In genomic region chr4:169080970-169081369, GRCh38 we compare ENCODE assay signal across 9 cellular contexts.
DNase-seq lines count a peak whose midpoint lies in the region; ATAC-seq and TF ChIP-seq lines count a peak whose summit lies in the region.
"Had no signal": no experiment of that assay in that cellular context is flagged by ENCODE, and none has a peak within 500 bp of the region (broad histone marks: within the 10 kb centered on the region; RNA-seq: fewer than 3 reads in every experiment).

No MANE protein-coding gene starts in this region.

- in situ Hi-C loops in IMR-90 (cut with MboI; ENCODE audit: low sequenced_read_pairs) (no loop called here), G401 (cut with HindIII; ENCODE audit: low sequenced_read_pairs) (no loop called here)

- H3K18ac ChIP-seq in IMR-90 (ENCODE audit: low read depth, low read length): no peak overlapping the region

- H4K8ac ChIP-seq in IMR-90 (ENCODE audit: low read depth in 2 of 2, low read length in 2 of 2): no peak overlapping the region

- H3K27ac Mint-ChIP-seq in naive thymus-derived CD4-positive, alpha-beta T cell: no peak overlapping the region

- H3K4me1 Mint-ChIP-seq in naive thymus-derived CD4-positive, alpha-beta T cell: peaks cover 8 to 20% (median 14%) of the 10 kb centered on the region in 7 donors

- no peak overlapping the region for H3K4me3 ChIP-seq in IMR-90 (ENCODE audit: insufficient read depth, low read depth, low read length)
- peak overlapping the region; percentile 26 for H3K4me3 ChIP-seq in psoas muscle
- H3K4me3 ChIP-seq in naive thymus-derived CD4-positive, alpha-beta T cell (ENCODE audit: low read length): no peak overlapping the region

- BruUV-seq in IMR-90 (replicated peaks; lab: Mats Ljungman, UMichigan): no TSS peak

- H2BK15ac ChIP-seq in IMR-90 (ENCODE audit: low read depth, low read length): no peak overlapping the region

- H3K36me3 Mint-ChIP-seq in naive thymus-derived CD4-positive, alpha-beta T cell: no peaks in the 10 kb centered on the region

- H3K56ac ChIP-seq in IMR-90 (ENCODE audit: extremely low read depth, insufficient read depth, low read length): no peak overlapping the region

- TF ChIP-seq POLR2A in IMR-90 (IDR thresholded peaks at IDR 0.05; ENCODE audit: low read depth, low read length) (no peak), erythroblast (IDR thresholded peaks at IDR 0.05; ENCODE audit: low read length) (no peak)

- no CpG with 5 or more reads among the region's 2 CpGs for WGBS in IMR-90 (ENCODE audit: extremely low coverage in 2 of 2, insufficient read length in 1 of 2), 2 experiments
- WGBS in psoas muscle, 3 donors: 6 to 14% (median 9%) methylated on average over 2 of the region's 2 CpGs

- H3K27me3 Mint-ChIP-seq in naive thymus-derived CD4-positive, alpha-beta T cell: peaks cover 0 to 18% (median 6%) of the 10 kb centered on the region in 5 donors

- no peak overlapping the region for H3K4me2 ChIP-seq in IMR-90 (ENCODE audit: low read depth, low read length)

- no peak overlapping the region for H2AK5ac ChIP-seq in IMR-90 (ENCODE audit: low read depth, low read length)

- no peaks in the 10 kb centered on the region for H4K20me1 ChIP-seq in IMR-90 (ENCODE audit: insufficient read depth, low read length)

- H3K9me3 ChIP-seq in IMR-90 (ENCODE audit: control insufficient read depth, insufficient read depth, low read length): no peaks in the 10 kb centered on the region
- H3K9me3 ChIP-seq in psoas muscle: no peaks in the 10 kb centered on the region
- no peaks in the 10 kb centered on the region for H3K9me3 ChIP-seq in naive thymus-derived CD4-positive, alpha-beta T cell (ENCODE audit: control insufficient read depth in 2 of 3, low read length in 3 of 3)

- ATAC-seq in GM18511 (IDR thresholded peaks at IDR 0.05; ENCODE audit: unreplicated experiment) (peak; percentile 2), IMR-90 (ENCODE audit: low read depth) (peak; percentile 29; the same call in 1 of the 2 replicates), psoas muscle (peak in 3 of 4 donors; percentile 40 to 64 (median 62))
- no peak for ATAC-seq in naive thymus-derived CD4-positive, alpha-beta T cell

- peaks cover 0 to 5% (median 0%) of the 10 kb centered on the region in 11 donors for H3K9me3 Mint-ChIP-seq in naive thymus-derived CD4-positive, alpha-beta T cell

- no peaks in the 10 kb centered on the region; a peak in 1 of 4 replicates for H3K79me1 ChIP-seq in IMR-90 (ENCODE audit: low read depth in 1 of 2, low read length in 2 of 2)

- no peak overlapping the region for H2BK5ac ChIP-seq in IMR-90 (ENCODE audit: low read depth, low read length, poor library complexity, severe bottlenecking)

- no peak overlapping the region for H2BK20ac ChIP-seq in IMR-90 (ENCODE audit: low read depth, low read length)

- CTCF ChIA-PET in IMR-90 (lab: Yijun Ruan, JAX): interaction anchor here (0.6 kb wide), 1 partner anchor 549 kb away, joined by 6 read pairs; no protein-coding TSS in a partner anchor
- CTCF ChIA-PET in naive thymus-derived CD4-positive, alpha-beta T cell (lab: Charles Lee): no interaction called here

- TF ChIP-seq CTCF in IMR-90 (conservative IDR thresholded peaks at IDR 0.05; ENCODE audit: low read depth, low read length) (no peak), psoas muscle (IDR thresholded peaks at IDR 0.05) (no peak)

- POLR2A ChIA-PET in IMR-90 (lab: Charles Lee; ENCODE audit: unreplicated experiment): interaction anchor here (0.6 kb wide), 1 partner anchor 227 kb away, joined by 3 read pairs; no protein-coding TSS in a partner anchor
- POLR2A ChIA-PET in naive thymus-derived CD4-positive, alpha-beta T cell (lab: Charles Lee): no interaction called here

- H2AK9ac ChIP-seq in IMR-90 (replicated peaks; ENCODE audit: low read depth, low read length, poor library complexity): no peak overlapping the region

- H3K27me3 ChIP-seq in IMR-90 (ENCODE audit: control insufficient read depth, insufficient read depth, low read length): no peaks in the 10 kb centered on the region
- no peaks in the 10 kb centered on the region for H3K27me3 ChIP-seq in psoas muscle (ENCODE audit: insufficient read depth in 3 of 3, low read length in 2 of 3)
- H3K27me3 ChIP-seq in naive thymus-derived CD4-positive, alpha-beta T cell (ENCODE audit: control insufficient read depth in 2 of 2, insufficient read depth in 2 of 2, low read length in 2 of 2): no peaks in the 10 kb centered on the region

- H3K27ac ChIP-seq in IMR-90 (ENCODE audit: insufficient read depth, low read length) (no peak overlapping the region), psoas muscle (peak overlapping the region; percentile 47)
- H3K27ac ChIP-seq in naive thymus-derived CD4-positive, alpha-beta T cell (ENCODE audit: low read depth, low read length): no peak overlapping the region

- TF ChIP-seq RAD21 in IMR-90 (IDR thresholded peaks at IDR 0.05; ENCODE audit: low read length): no peak

- intact Hi-C loops in IMR-90 (cut with micrococcal nuclease): no loop called here
- intact Hi-C loops in psoas muscle (cut with DNase I): no loop called here
- intact Hi-C loops in naive thymus-derived CD4-positive, alpha-beta T cell (cut with micrococcal nuclease): no loop called here

- H4K91ac ChIP-seq in IMR-90 (ENCODE audit: insufficient read depth, low read depth, low read length): no peak overlapping the region

- no peak overlapping the region for H3K14ac ChIP-seq in IMR-90 (replicated peaks; ENCODE audit: low read depth, low read length)

- no peak overlapping the region for H4K5ac ChIP-seq in IMR-90 (ENCODE audit: low read depth, low read length)

- no peak overlapping the region for H3K23ac ChIP-seq in IMR-90 (ENCODE audit: low read depth, low read length)

- dilution Hi-C loops in IMR-90 (cut with HindIII; ENCODE audit: low sequenced_read_pairs, unreplicated experiment): no loop called here

- peak overlapping the region in 3 of 10 donors; percentile 25 to 41 (median 38) for H3K4me3 Mint-ChIP-seq in naive thymus-derived CD4-positive, alpha-beta T cell

- no peak overlapping the region for H3K4ac ChIP-seq in IMR-90 (ENCODE audit: low read depth, low read length)

- no peaks in the 10 kb centered on the region; the same call in 1 of the 2 replicates for H3K9me1 ChIP-seq in IMR-90 (ENCODE audit: insufficient read depth, low read length)

- H3K9ac ChIP-seq in IMR-90 (ENCODE audit: low read depth, low read length): no peak overlapping the region

- no peak overlapping the region for H2BK120ac ChIP-seq in IMR-90 (ENCODE audit: low read depth, low read length)

- H2AFZ ChIP-seq in IMR-90 (replicated peaks; ENCODE audit: low read length, poor library complexity): no peak overlapping the region

- H3K36me3 ChIP-seq in IMR-90 (ENCODE audit: control insufficient read depth, insufficient read depth, low read length) (0 out of 2 replicates have a peak, but pooled peaks cover 1% of the 10 kb centered on the region), psoas muscle (ENCODE audit: insufficient read depth in 1 of 2, low read depth in 1 of 2) (peaks cover 0 to 2% of the 10 kb centered on the region in 2 donors)
- H3K36me3 ChIP-seq in naive thymus-derived CD4-positive, alpha-beta T cell (ENCODE audit: control insufficient read depth in 2 of 3, insufficient read depth in 3 of 3, low read length in 3 of 3): no peaks in the 10 kb centered on the region

- DNase-seq in IMR-90 (peak; percentile 57), fibroblast of gingiva (ENCODE audit: low read depth) (peak; percentile 78), psoas muscle (no peak), erythroblast (lab: John Stamatoyannopoulos, UW) (no peak), G401 (ENCODE audit: low spot score) (no peak)
- DNase-seq in activated CD4-positive, alpha-beta T cell treated with anti-CD3 and anti-CD28 coated beads for 48 hours: no peak
- no peak for DNase-seq in naive thymus-derived CD4-positive, alpha-beta T cell
- DNase-seq: stimulated activated naive CD4-positive, alpha-beta T cell treated with Interleukin-2 at 50 U/mL for 16 hours had no signal

- H3K4me1 ChIP-seq in IMR-90 (ENCODE audit: control insufficient read depth, insufficient read depth, low read length) (peaks cover 5% of the 10 kb centered on the region), psoas muscle (peaks cover 17% of the 10 kb centered on the region)
- no peaks in the 10 kb centered on the region for H3K4me1 ChIP-seq in naive thymus-derived CD4-positive, alpha-beta T cell (ENCODE audit: control insufficient read depth in 2 of 2, insufficient read depth in 2 of 2, low read length in 2 of 2)

TF ChIP-seq in IMR-90, 13 proteins besides CTCF, POLR2A, EP300 and RAD21 (continues in another document):
- TF ChIP-seq RFX5 (IDR thresholded peaks at IDR 0.05; ENCODE audit: low read depth, low read length) (no peak), MAFK (IDR thresholded peaks at IDR 0.05; ENCODE audit: low read depth, low read length) (no peak), CHD1 (IDR thresholded peaks at IDR 0.05; ENCODE audit: low read depth, low read length) (no peak), MXI1 (IDR thresholded peaks at IDR 0.05; ENCODE audit: borderline replicate concordance, low read depth, low read length) (no peak), FOS (IDR thresholded peaks at IDR 0.05; ENCODE audit: low read depth, low read length) (no peak), SMC3 (IDR thresholded peaks at IDR 0.05; ENCODE audit: low read depth, low read length) (no peak), RCOR1 (IDR thresholded peaks at IDR 0.05; ENCODE audit: insufficient replicate concordance, low read length) (no peak), CEBPB (IDR thresholded peaks at IDR 0.05; ENCODE audit: low read depth, low read length) (no peak), USF2 (IDR thresholded peaks at IDR 0.05; ENCODE audit: low read depth, low read length) (no peak), NFE2L2 (IDR thresholded peaks at IDR 0.05; ENCODE audit: low read depth, low read length) (no peak), MAZ (IDR thresholded peaks at IDR 0.05; ENCODE audit: borderline replicate concordance, low read depth, low read length) (no peak), BHLHE40 (IDR thresholded peaks at IDR 0.05; ENCODE audit: low read depth, low read length) (no peak)

Comparison
In these comparisons a context has a peak if more than half of its experiments do, and no peak if none do; other contexts are left out.
1. DNase-seq: peak in IMR-90 (single experiment) and fibroblast of gingiva (single experiment); none in psoas muscle (0 of 2), activated CD4-positive, alpha-beta T cell treated with anti-CD3 and anti-CD28 coated beads for 48 hours (single experiment), erythroblast (0 of 2), naive thymus-derived CD4-positive, alpha-beta T cell (0 of 9) and G401 (single experiment).